ENCODE assay signal across 8 cellular contexts in genomic region chr16:46387720-46388119, GRCh38.
DNase-seq lines count a peak whose midpoint lies in the region; ATAC-seq, FAIRE-seq and TF ChIP-seq lines count a peak whose summit lies in the region.
"Not testable (repeated sequence)": the region's sequence is repeated elsewhere in the genome, so short reads cannot be mapped to it uniquely, and the experiment has no call there.

No MANE protein-coding gene starts in this region.

- not testable (repeated sequence) for H3K9me3 ChIP-seq in kidney (ENCODE audit: control insufficient read depth in 1 of 2, low read length in 2 of 2)
- H3K9me3 ChIP-seq in neural progenitor cell (ENCODE audit: low read depth) (peaks cover 24% of the 10 kb centered on the region), upper lobe of left lung (peaks cover 0 to 12% (median 5%) of the 10 kb centered on the region in 4 donors)

- H3F3A ChIP-seq in neural progenitor cell (ENCODE audit: low read depth): peaks cover 14% of the 10 kb centered on the region

- not testable (repeated sequence) for TF ChIP-seq EP300 in upper lobe of left lung (IDR thresholded peaks at IDR 0.05)

- not testable (repeated sequence) for H2AFZ ChIP-seq in neural progenitor cell (replicated peaks)

- not testable (repeated sequence) for FAIRE-seq in kidney (lab: Jason Lieb, UNC)

- not testable (repeated sequence) for H3K4me3 Mint-ChIP-seq in WTC11, neural progenitor cell

- peaks cover 25% of the 10 kb centered on the region for H3K36me3 Mint-ChIP-seq in WTC11
- H3K36me3 Mint-ChIP-seq in neural progenitor cell: not testable (repeated sequence)

- not testable (repeated sequence) for H4K20me1 ChIP-seq in neural progenitor cell (ENCODE audit: low read depth)

- H3K27ac ChIP-seq in kidney (ENCODE audit: low read depth in 2 of 2, low read length in 2 of 2): not testable (repeated sequence)
- H3K27ac ChIP-seq in neural progenitor cell (peak overlapping the region; percentile 0), upper lobe of left lung (peak overlapping the region in 1 of 4 donors; percentile 0)

- 64 to 69% methylated on average over 15 of the region's 15 CpGs for WGBS in upper lobe of left lung, 2 donors

- DNase-seq in WTC11 (ENCODE audit: low spot score); neural progenitor cell (ENCODE audit: low spot score): not testable (repeated sequence)
- peak; percentile 34 to 45 for DNase-seq in activated T-cell treated with anti-CD3 and anti-CD28 coated beads, Interleukin-2, amount 50 U/mL, for 48 hours
- peak; percentile 75 for DNase-seq in central memory CD4-positive, alpha-beta T cell
- DNase-seq in kidney (peak; percentile 60), upper lobe of left lung (peak; percentile 34 to 81)
- DNase-seq in stimulated activated CD4-positive, alpha-beta T cell treated with anti-CD3 and anti-CD28 coated beads, TNF-alpha, amount 100 ng/mL, for 48 hours (ENCODE audit: low read depth in 3 of 3): peak in 2 of 3 donors; percentile 41 to 85

- H3K4me1 ChIP-seq in kidney (ENCODE audit: control insufficient read depth in 1 of 2, insufficient read depth in 1 of 2, low read depth in 1 of 2, low read length in 2 of 2); neural progenitor cell; upper lobe of left lung: not testable (repeated sequence)

- peaks cover 22% of the 10 kb centered on the region for H3K27me3 Mint-ChIP-seq in WTC11 (ENCODE audit: low read depth)
- not testable (repeated sequence) for H3K27me3 Mint-ChIP-seq in neural progenitor cell (ENCODE audit: insufficient read depth, low read depth)

- not testable (repeated sequence) for H3K4me1 Mint-ChIP-seq in WTC11, neural progenitor cell

- H3K4me3 ChIP-seq in kidney (ENCODE audit: low read length in 2 of 2); neural progenitor cell; upper lobe of left lung: not testable (repeated sequence)

- not testable (repeated sequence) for TF ChIP-seq CTCF in WTC11 (IDR thresholded peaks at IDR 0.05); kidney (IDR thresholded peaks at IDR 0.05; ENCODE audit: borderline replicate concordance, extremely low read depth, insufficient read depth); neural progenitor cell (IDR thresholded peaks at IDR 0.05); upper lobe of left lung (IDR thresholded peaks at IDR 0.05)

- H3K9me3 Mint-ChIP-seq in WTC11 (peaks cover 28% of the 10 kb centered on the region), neural progenitor cell (peaks cover 20% of the 10 kb centered on the region)

- H3K36me3 ChIP-seq in kidney (ENCODE audit: control insufficient read depth in 1 of 2, insufficient read depth in 2 of 2, low read length in 2 of 2); neural progenitor cell; upper lobe of left lung: not testable (repeated sequence)

- not testable (repeated sequence) for H3K27ac Mint-ChIP-seq in WTC11, neural progenitor cell

- not testable (repeated sequence) for H3K79me2 ChIP-seq in neural progenitor cell (ENCODE audit: low read depth)

- CTCF ChIA-PET in WTC11 (lab: Charles Lee): not testable (repeated sequence)

- not testable (repeated sequence) for TF ChIP-seq POLR2A in upper lobe of left lung (IDR thresholded peaks at IDR 0.05)

- H3K4me2 ChIP-seq in neural progenitor cell: not testable (repeated sequence)

- not testable (repeated sequence) for H3K27me3 ChIP-seq in neural progenitor cell, upper lobe of left lung

- intact Hi-C loops in kidney (cut with DNase I): not testable (repeated sequence)

- ATAC-seq in GM21515 (IDR thresholded peaks at IDR 0.05; ENCODE audit: unreplicated experiment) (peak; percentile 1), upper lobe of left lung (ENCODE audit: low FRiP score in 2 of 2) (peak; percentile 0)
- not testable (repeated sequence) for ATAC-seq in WTC11

- not testable (repeated sequence) for H3K9ac ChIP-seq in kidney (ENCODE audit: low read length in 2 of 2); neural progenitor cell

- POLR2A ChIA-PET in WTC11 (lab: Charles Lee): not testable (repeated sequence)

TF ChIP-seq in WTC11, 78 proteins besides CTCF, POLR2A, EP300 and RAD21:
- peak; percentile 94; the same call in 1 of the 2 replicates for TF ChIP-seq FOXJ3 (CRISPR knock-in tag; IDR thresholded peaks at IDR 0.05; ENCODE audit: borderline replicate concordance)
- TF ChIP-seq ATF6 (CRISPR knock-in tag; IDR thresholded peaks at IDR 0.05): peak; percentile 95
